In genomic region chr4:78737020-78737419, GRCh38 we compare ENCODE assay signal across 13 cellular contexts. TPM values are rescaled to one million over a fixed set of nuclear protein-coding genes. Genes with fewer than 3 reads are reported as not detected.
A peak's percentile ranks its signal among the peaks of the same experiment; 100 is the strongest.
DNase-seq lines count a peak whose midpoint lies in the region; ATAC-seq lines count a peak whose summit lies in the region.
"Had no signal": no experiment of that assay in that cellular context is flagged by ENCODE, and none has a peak within 500 bp of the region (broad histone marks: within the 10 kb centered on the region; RNA-seq: fewer than 3 reads in every experiment).

No MANE protein-coding gene starts in this region.

- ATAC-seq in GM18511 (IDR thresholded peaks at IDR 0.05; ENCODE audit: unreplicated experiment) (peak; percentile 68), GM21576 (IDR thresholded peaks at IDR 0.05; ENCODE audit: unreplicated experiment) (peak; percentile 36), HG03378 (IDR thresholded peaks at IDR 0.05; ENCODE audit: unreplicated experiment) (peak; percentile 64), memory B cell (ENCODE audit: low read depth) (peak; percentile 54)
- ATAC-seq: activated CD4-positive, alpha-beta T cell treated with anti-CD3 and anti-CD28 coated beads for 36 hours had no signal

- no peaks in the 10 kb centered on the region for H3K36me3 Mint-ChIP-seq in memory B cell
- no peaks in the 10 kb centered on the region for H3K36me3 Mint-ChIP-seq in activated CD4-positive, alpha-beta T cell treated with anti-CD3 and anti-CD28 coated beads, Interleukin-2, amount 10 ng/mL, durations not matched to agents 7 days and 5 days (ENCODE audit: low read depth)
- H3K36me3 Mint-ChIP-seq: CD4-positive, alpha-beta memory T cell had no signal

- no peak overlapping the region for H3K4me3 Mint-ChIP-seq in memory B cell
- no peak overlapping the region for H3K4me3 Mint-ChIP-seq in activated CD4-positive, alpha-beta T cell treated with anti-CD3 and anti-CD28 coated beads, Interleukin-2, amount 10 ng/mL, durations not matched to agents 7 days and 5 days
- H3K4me3 Mint-ChIP-seq: activated CD4-positive, alpha-beta T cell treated with anti-CD3 and anti-CD28 coated beads for 36 hours; CD4-positive, alpha-beta memory T cell had no signal

- no peaks in the 10 kb centered on the region for H3K27me3 Mint-ChIP-seq in memory B cell
- H3K27me3 Mint-ChIP-seq in activated CD4-positive, alpha-beta T cell treated with anti-CD3 and anti-CD28 coated beads, Interleukin-2, amount 10 ng/mL, durations not matched to agents 7 days and 5 days, result no peaks in the 10 kb centered on the region
- H3K27me3 Mint-ChIP-seq: activated CD4-positive, alpha-beta T cell treated with anti-CD3 and anti-CD28 coated beads for 36 hours; CD4-positive, alpha-beta memory T cell had no signal

- H3K9me3 Mint-ChIP-seq in memory B cell, result no peaks in the 10 kb centered on the region
- no peaks in the 10 kb centered on the region for H3K9me3 Mint-ChIP-seq in activated CD4-positive, alpha-beta T cell treated with anti-CD3 and anti-CD28 coated beads, Interleukin-2, amount 10 ng/mL, durations not matched to agents 7 days and 5 days
- H3K9me3 Mint-ChIP-seq: CD4-positive, alpha-beta memory T cell had no signal

- peak overlapping the region; percentile 81 for H3K27ac Mint-ChIP-seq in memory B cell
- no peak overlapping the region for H3K27ac Mint-ChIP-seq in activated CD4-positive, alpha-beta T cell treated with anti-CD3 and anti-CD28 coated beads, Interleukin-2, amount 10 ng/mL, durations not matched to agents 7 days and 5 days
- H3K27ac Mint-ChIP-seq: activated CD4-positive, alpha-beta T cell treated with anti-CD3 and anti-CD28 coated beads for 36 hours had no signal

- DNase-seq in memory B cell (ENCODE audit: low spot score in 2 of 2) (no peak), NCI-H526 (lab: John Stamatoyannopoulos, UW) (no peak), RKO (ENCODE audit: low spot score) (no peak), NOMO-1 treated with DMSO at 0.1 percent for 48 hours (lab: John Stamatoyannopoulos, UW; ENCODE audit: unreplicated experiment) (no peak)
- DNase-seq in activated CD4-positive, alpha-beta T cell treated with anti-CD3 and anti-CD28 coated beads, Interleukin-2, amount 10 ng/mL, durations not matched to agents 7 days and 5 days, result no peak
- DNase-seq: activated CD4-positive, alpha-beta T cell treated with anti-CD3 and anti-CD28 coated beads for 36 hours; activated gamma-delta T cell treated with Interleukin-2 at 50 U/mL for 16 hours; CD4-positive, alpha-beta memory T cell; erythroblast; NCI-H524 had no signal

- POLR2A ChIA-PET in activated CD4-positive, alpha-beta T cell treated with anti-CD3 and anti-CD28 coated beads, Interleukin-2, amount 10 ng/mL, durations not matched to agents 7 days and 5 days (lab: Charles Lee), result no interaction called here

- CTCF ChIA-PET in activated CD4-positive, alpha-beta T cell treated with anti-CD3 and anti-CD28 coated beads, Interleukin-2, amount 10 ng/mL, durations not matched to agents 7 days and 5 days (lab: Charles Lee), result interaction anchor here (1.1 kb wide), 1 partner anchor 10 kb away, joined by 4 read pairs; no protein-coding TSS in a partner anchor

- H3K4me1 Mint-ChIP-seq in memory B cell, result peaks cover 42% of the 10 kb centered on the region
- peaks cover 3% of the 10 kb centered on the region for H3K4me1 Mint-ChIP-seq in activated CD4-positive, alpha-beta T cell treated with anti-CD3 and anti-CD28 coated beads, Interleukin-2, amount 10 ng/mL, durations not matched to agents 7 days and 5 days

RNA-seq across cellular contexts. Expression of gene BMP2K, which starts 39.1 kb away (rescaled TPM):
- total RNA-seq in activated CD4-positive, alpha-beta T cell treated with anti-CD3 and anti-CD28 coated beads, Interleukin-2, amount 10 ng/mL, durations not matched to agents 7 days and 5 days, result 10 to 100 TPM; 23.2 to 31.3 TPM
